16 cellular contexts compared by ENCODE assay signal in the genomic region with DNA sequence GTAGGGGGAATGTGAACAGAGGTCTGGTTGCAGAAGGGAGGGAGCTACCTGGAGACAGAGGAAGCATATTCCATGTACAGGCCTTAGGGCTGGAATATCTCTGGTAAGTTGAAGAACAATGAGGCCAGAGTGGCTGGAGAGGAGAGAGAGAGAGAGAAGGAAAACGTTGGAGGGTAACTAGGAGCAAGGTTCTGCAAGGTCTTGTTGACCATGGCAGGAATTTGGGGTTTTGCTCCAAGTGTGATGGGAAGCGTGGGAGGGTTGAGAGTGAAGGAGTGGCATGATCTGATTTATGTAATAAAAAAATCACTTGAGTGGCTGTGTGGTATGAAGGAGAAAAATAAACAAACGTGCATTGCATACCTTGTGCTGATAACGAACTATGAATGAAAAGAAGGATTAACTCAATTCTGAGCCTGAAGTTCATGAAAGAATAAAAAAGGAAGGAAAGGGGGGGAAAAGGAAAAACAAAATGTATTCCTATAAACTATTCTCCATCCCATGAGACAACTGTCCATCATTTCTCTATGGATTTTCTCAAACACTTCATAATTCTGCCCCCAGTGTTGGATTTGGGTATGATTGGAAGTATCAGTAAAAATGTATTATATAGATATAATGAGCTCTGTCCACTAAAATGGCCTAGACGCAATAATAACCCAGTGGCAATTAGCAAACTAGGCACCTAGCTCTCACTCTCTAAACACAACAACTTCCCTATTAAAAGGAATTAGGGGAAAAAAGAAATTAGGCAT. TPM values are rescaled to one million over a fixed set of nuclear protein-coding genes. Genes with fewer than 3 reads are reported as not detected.
DNase-seq lines count a peak whose midpoint lies in the region; TF ChIP-seq lines count a peak whose summit lies in the region.
"Had no signal": no experiment of that assay in that cellular context is flagged by ENCODE, and none has a peak within 500 bp of the region (broad histone marks: within the 10 kb centered on the region; RNA-seq: fewer than 3 reads in every experiment).

No MANE protein-coding gene starts in this region.

- no peaks in the 10 kb centered on the region for H3K9me3 ChIP-seq in OCI-LY7 (ENCODE audit: low read length)
- H3K9me3 ChIP-seq: body of pancreas, transverse colon had no signal

- peak; percentile 1 for TF ChIP-seq CTCF in GM12864 (IDR thresholded peaks at IDR 0.05; ENCODE audit: low read depth, low read length, missing control alignments)
- peak; percentile 65 for TF ChIP-seq CTCF in OCI-LY7 (conservative IDR thresholded peaks at IDR 0.05; ENCODE audit: low read length)
- peak; percentile 26 for TF ChIP-seq CTCF in neural crest cell (conservative IDR thresholded peaks at IDR 0.05)
- TF ChIP-seq CTCF in lower leg skin (IDR thresholded peaks at IDR 0.05): no peak

- H3K27ac Mint-ChIP-seq in neural crest cell (ENCODE audit: unreplicated experiment): no peak overlapping the region
- H3K27ac Mint-ChIP-seq: CD4-positive, alpha-beta T cell had no signal

- peaks cover 5% of the 10 kb centered on the region for H3K4me1 ChIP-seq in OCI-LY7 (ENCODE audit: insufficient read depth, low read length, poor library complexity, severe bottlenecking)
- H3K4me1 ChIP-seq: body of pancreas, transverse colon had no signal

- intact Hi-C loops in OCI-LY7 (cut with micrococcal nuclease; ENCODE audit: unreplicated experiment): no loop called here
- intact Hi-C loops in lower leg skin (cut with DNase I; ENCODE audit: low total_unique reads): loop anchor here (10.0 kb wide), 1 partner anchor 715 kb away; no protein-coding TSS in a partner anchor

- H3K4me3 ChIP-seq in GM12864 (ENCODE audit: low read depth, low read length) (no peak overlapping the region), OCI-LY7 (ENCODE audit: low read depth, low read length, poor library complexity, severe bottlenecking) (no peak overlapping the region), lower leg skin (ENCODE audit: low read depth, poor library complexity, severe bottlenecking) (no peak overlapping the region)
- H3K4me3 ChIP-seq: body of pancreas, transverse colon had no signal

- no peak overlapping the region for H2AFZ ChIP-seq in OCI-LY7 (ENCODE audit: low read length)

- TF ChIP-seq POLR2A in lower leg skin (IDR thresholded peaks at IDR 0.05): no peak

- no peaks in the 10 kb centered on the region for H3K36me3 ChIP-seq in OCI-LY7 (ENCODE audit: insufficient read depth, low read length)
- H3K36me3 ChIP-seq: transverse colon had no signal

- no TSS peak for BruUV-seq in OCI-LY7 (replicated peaks; lab: Mats Ljungman, UMichigan)

- H3K27ac ChIP-seq in OCI-LY7 (ENCODE audit: low read depth, low read length, poor library complexity, severe bottlenecking): no peak overlapping the region
- H3K27ac ChIP-seq: body of pancreas, transverse colon had no signal

- H3K9me2 ChIP-seq in OCI-LY7 (ENCODE audit: insufficient read depth, low read length): no peaks in the 10 kb centered on the region

- WGBS in lower leg skin, 2 donors: 80 to 81% methylated on average over 5 of the region's 5 CpGs

- no peaks in the 10 kb centered on the region for H3K79me2 ChIP-seq in OCI-LY7 (ENCODE audit: insufficient read depth, low read depth, low read length)

- peaks cover 24% of the 10 kb centered on the region for H3K27me3 Mint-ChIP-seq in neural crest cell (ENCODE audit: low read depth)
- H3K27me3 Mint-ChIP-seq: CD4-positive, alpha-beta T cell had no signal

- H3K9me3 Mint-ChIP-seq in neural crest cell: no peaks in the 10 kb centered on the region
- H3K9me3 Mint-ChIP-seq: CD4-positive, alpha-beta T cell had no signal

- POLR2A ChIA-PET in OCI-LY7 (lab: Charles Lee): interaction anchor here (0.7 kb wide), 1 partner anchor 79 kb away, joined by 3 read pairs; no protein-coding TSS in a partner anchor

- DNase-seq in GM12864 (ENCODE audit: low read depth): no peak
- no peak for DNase-seq in OCI-LY7 (ENCODE audit: low spot score)
- peak; percentile 21 for DNase-seq in dermis blood vessel endothelial cell
- no peak for DNase-seq in neural crest cell (ENCODE audit: low read depth, low spot score)
- no peak for DNase-seq in lower leg skin (ENCODE audit: low spot score in 2 of 2)
- no peak for DNase-seq in NCI-H1417 treated with DMSO at 0.1 percent for 48 hours (lab: John Stamatoyannopoulos, UW)
- no peak for DNase-seq in ecto neural progenitor cell (ENCODE audit: low spot score)
- no peak for DNase-seq in activated effector memory CD4-positive, alpha-beta T cell treated with anti-CD3 and anti-CD28 coated beads, Interleukin-2, amount 50 U/mL, for 16 hours
- DNase-seq: activated naive CD4-positive, alpha-beta T cell; body of pancreas; CD4-positive, alpha-beta T cell; head of caudate nucleus; NCI-H1092 treated with DMSO at 0.1 percent for 48 hours; NCI-H345; SW 1271; transverse colon had no signal

- CTCF ChIA-PET in OCI-LY7 (lab: Charles Lee; ENCODE audit: unreplicated experiment): no interaction called here

- H3K4me1 Mint-ChIP-seq in neural crest cell: no peaks in the 10 kb centered on the region

- no peaks in the 10 kb centered on the region for H4K20me1 ChIP-seq in OCI-LY7 (ENCODE audit: insufficient read depth, low read length)

- H3K4me3 Mint-ChIP-seq in neural crest cell: no peak overlapping the region
- H3K4me3 Mint-ChIP-seq: CD4-positive, alpha-beta T cell had no signal

- no peak overlapping the region for H3K4me2 ChIP-seq in OCI-LY7 (ENCODE audit: low read length)

- H3K36me3 Mint-ChIP-seq in neural crest cell (ENCODE audit: low read depth): no peaks in the 10 kb centered on the region

RNA-seq across cellular contexts. Expression of a gene that starts 59.7 kb away (rescaled TPM):
- total RNA-seq in OCI-LY7 (2014; rRNA removed; shearing (Covaris generic)): 22.9 and 25.4 TPM in 2 replicates
- total RNA-seq in OCI-LY7 (2022) (21.1 and 23.3 TPM in 2 replicates), dermis blood vessel endothelial cell (11.7 and 14.3 TPM in 2 replicates), neural crest cell (4.2 and 4.6 TPM in 2 replicates), lower leg skin (10 to 100 TPM; 11.8 to 34.3 (median 20.8) TPM)

Comparison
In these comparisons a context has a peak if more than half of its experiments do, and no peak if none do; other contexts are left out.
1. CTCF ChIP-seq: peak in GM12864 (single experiment), OCI-LY7 (single experiment) and neural crest cell (single experiment); none in lower leg skin (0 of 3).